In the genomic region with DNA sequence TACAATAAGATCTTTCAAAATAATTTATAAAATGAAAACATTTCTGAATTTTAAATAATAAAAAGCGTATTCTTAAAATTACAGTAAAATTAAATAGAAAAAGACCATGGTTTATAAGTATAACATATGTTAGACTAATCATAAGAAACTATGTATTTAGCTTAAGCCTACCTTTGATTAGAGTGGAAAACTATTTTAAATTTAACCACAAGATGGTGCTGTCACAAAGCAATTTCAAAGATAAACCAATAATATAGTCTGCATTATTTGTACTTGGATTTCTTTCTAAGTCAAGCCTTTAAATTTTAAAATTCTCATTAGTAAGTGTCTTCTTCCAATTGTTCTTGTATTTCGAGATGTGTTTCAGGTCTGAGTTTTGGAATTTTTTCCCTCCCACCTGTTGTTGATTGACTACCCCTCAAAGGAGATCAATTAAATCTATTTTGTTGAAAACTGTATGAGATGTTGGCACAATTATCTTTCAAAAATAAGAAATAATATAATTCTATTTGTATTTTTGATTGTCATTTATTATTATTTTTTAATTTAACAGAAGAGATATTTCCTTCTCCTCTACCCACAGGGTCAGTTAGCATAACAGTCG, we compare ENCODE assay signal across 8 cellular contexts.
A peak's percentile ranks its signal among the peaks of the same experiment; 100 is the strongest.
DNase-seq lines count a peak whose midpoint lies in the region; ATAC-seq and TF ChIP-seq lines count a peak whose summit lies in the region.

No MANE protein-coding gene starts in this region.

- peak; percentile 33 for DNase-seq in NCI-H2107 treated with DMSO at 0.1 percent for 48 hours (lab: John Stamatoyannopoulos, UW; ENCODE audit: unreplicated experiment)
- no peak for DNase-seq in NCI-H2107 (lab: John Stamatoyannopoulos, UW)
- peak; percentile 25 for DNase-seq in NCI-H774 (lab: John Stamatoyannopoulos, UW)
- DNase-seq in dorsolateral prefrontal cortex = no peak
- DNase-seq in pons (ENCODE audit: low spot score) = peak; percentile 36
- DNase-seq in C1 segment of cervical spinal cord (lab: John Stamatoyannopoulos, UW) = no peak
- DNase-seq in activated CD4-positive, alpha-beta T cell treated with anti-CD3 and anti-CD28 coated beads, Interleukin-2, amount 50 U/mL, for 48 hours = no peak

- ATAC-seq in HG02885 (IDR thresholded peaks at IDR 0.05; ENCODE audit: poor library complexity, unreplicated experiment) = peak; percentile 50

- no peak overlapping the region for H3K27ac ChIP-seq in dorsolateral prefrontal cortex

- peak; percentile 51 to 83 (median 70) for TF ChIP-seq CTCF in dorsolateral prefrontal cortex (IDR thresholded peaks at IDR 0.05 in 54 of 56, conservative IDR thresholded peaks at IDR 0.05 in 2 of 56; ENCODE audit: low read depth in 1 of 56, partially characterized antibody in 56 of 56)

- H3K27me3 ChIP-seq in dorsolateral prefrontal cortex = no peaks in the 10 kb centered on the region

- intact Hi-C loops in dorsolateral prefrontal cortex (cut with DNase I) = loop anchor here (5.0 to 10.0 kb wide), 2 partner anchors 506 to 514 kb away; partner anchors contain the start of gene CFH (in 1 of the 2)

- H3K4me3 ChIP-seq in dorsolateral prefrontal cortex = no peak overlapping the region

Comparison
In these comparisons a context has a peak if more than half of its experiments do, and no peak if none do; other contexts are left out.
1. DNase-seq: peak in NCI-H2107 treated with DMSO at 0.1 percent for 48 hours (single experiment), NCI-H774 (single experiment) and pons (single experiment); none in NCI-H2107 (single experiment), dorsolateral prefrontal cortex (0 of 10), C1 segment of cervical spinal cord (0 of 14) and activated CD4-positive, alpha-beta T cell treated with anti-CD3 and anti-CD28 coated beads, Interleukin-2, amount 50 U/mL, for 48 hours (0 of 2).